Comparison of ENCODE assay signal across 38 cellular contexts in the genomic region with DNA sequence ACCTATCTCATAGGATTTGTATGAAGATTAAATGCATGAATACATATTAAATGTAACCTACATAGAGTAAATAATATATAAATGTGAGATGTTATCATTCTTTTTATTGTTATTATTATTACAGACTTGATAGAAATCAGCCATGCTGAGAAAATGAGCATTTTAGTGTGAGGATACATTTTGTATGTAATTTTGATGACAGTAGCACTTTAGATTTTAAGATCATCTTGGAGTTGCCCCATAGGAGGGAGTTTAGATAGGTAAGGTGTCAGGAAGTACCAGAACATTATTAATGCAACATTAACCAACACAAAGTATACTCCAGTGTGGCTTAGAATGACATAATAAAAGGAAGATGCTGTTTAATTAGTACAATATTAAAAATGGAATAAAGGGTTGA. TPM values are rescaled to one million over a fixed set of nuclear protein-coding genes. Genes with fewer than 3 reads are reported as not detected.
"Had no signal": no experiment of that assay in that cellular context is flagged by ENCODE, and none has a peak within 500 bp of the region (broad histone marks: within the 10 kb centered on the region; RNA-seq: fewer than 3 reads in every experiment).

No MANE protein-coding gene starts in this region.

- DNase-seq: Karpas-422, Kasumi-1, MG63, MM.1S, MV-4-11, NCI-H1048, NCI-H1092, NCI-H1092 treated with DMSO at 0.1 percent for 48 hours, NCI-H1105, NCI-H1105 treated with DMSO at 0.1 percent for 48 hours, NCI-H1417, NCI-H1417 treated with DMSO at 0.1 percent for 48 hours, NCI-H1436, NCI-H1436 treated with DMSO at 0.1 percent for 48 hours, NCI-H146, NCI-H1694, NCI-H1694 treated with DMSO at 0.1 percent for 48 hours, NCI-H187, NCI-H187 treated with DMSO at 0.1 percent for 48 hours, NCI-H1930, NCI-H2029, NCI-H2029 treated with DMSO at 0.1 percent for 48 hours, NCI-H2081, NCI-H2081 treated with DMSO at 0.1 percent for 48 hours, NCI-H2107, NCI-H2171, NCI-H2171 treated with DMSO at 0.1 percent for 48 hours, NCI-H2227 treated with DMSO at 0.1 percent for 48 hours, NCI-H226, NCI-H345, NCI-H446, NCI-H446 treated with DMSO at 0.1 percent for 48 hours, NCI-H510A, NCI-H510A treated with DMSO at 0.1 percent for 48 hours had no signal

- H3K9me3 ChIP-seq: MG63 had no signal

- H3K36me3 ChIP-seq: MG63 had no signal

- H3K27me3 ChIP-seq: MG63 had no signal

- H3K4me3 ChIP-seq: MG63 had no signal

RNA-seq across cellular contexts. Expression of gene TMPRSS11A, which starts 8.4 kb away (rescaled TPM):
- total RNA-seq: LHCN-M2, M059J, MCF 10A, NCI-H460 had no signal
